Comparison of ENCODE assay signal across 2 cellular contexts in the genomic region with DNA sequence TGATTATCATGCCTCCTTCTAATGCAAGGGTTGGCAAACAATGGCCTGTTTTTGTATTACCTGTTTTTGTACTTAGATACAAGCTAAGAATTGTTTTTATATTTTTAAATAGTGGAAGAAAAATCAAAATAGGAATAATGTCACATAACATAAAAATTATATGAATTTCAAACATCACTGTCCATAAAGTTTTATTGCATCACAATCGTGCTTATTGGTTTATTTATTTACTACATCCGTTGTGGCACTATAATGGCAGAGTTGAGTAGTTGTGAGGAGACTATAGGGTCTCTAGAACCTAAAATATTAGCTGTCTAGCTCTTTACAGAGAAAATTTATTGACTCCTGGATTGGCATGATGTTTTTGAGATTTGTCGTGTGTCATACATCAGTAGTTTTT.
TF ChIP-seq lines count a peak whose summit lies in the region.

No MANE protein-coding gene starts in this region.

TF ChIP-seq in SK-N-SH, 30 proteins besides CTCF, POLR2A, EP300 and RAD21 (continued from another document):
- TF ChIP-seq EZH2phosphoT487 (IDR thresholded peaks at IDR 0.05; ENCODE audit: borderline replicate concordance, low read depth): no peak
- TF ChIP-seq, protein P1, sequence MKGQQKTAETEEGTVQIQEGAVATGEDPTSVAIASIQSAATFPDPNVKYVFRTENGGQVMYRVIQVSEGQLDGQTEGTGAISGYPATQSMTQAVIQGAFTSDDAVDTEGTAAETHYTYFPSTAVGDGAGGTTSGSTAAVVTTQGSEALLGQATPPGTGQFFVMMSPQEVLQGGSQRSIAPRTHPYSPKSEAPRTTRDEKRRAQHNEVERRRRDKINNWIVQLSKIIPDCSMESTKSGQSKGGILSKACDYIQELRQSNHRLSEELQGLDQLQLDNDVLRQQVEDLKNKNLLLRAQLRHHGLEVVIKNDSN (IDR thresholded peaks at IDR 0.05; ENCODE audit: borderline replicate concordance, low read depth): no peak
- TF ChIP-seq RCOR1 (IDR thresholded peaks at IDR 0.05; ENCODE audit: low read length): no peak

TF ChIP-seq in SK-N-SH treated with all-trans-retinoic acid at 6 μM for 48 hours, 23 proteins besides CTCF, POLR2A, EP300 and RAD21:
- TF ChIP-seq, protein P2, sequence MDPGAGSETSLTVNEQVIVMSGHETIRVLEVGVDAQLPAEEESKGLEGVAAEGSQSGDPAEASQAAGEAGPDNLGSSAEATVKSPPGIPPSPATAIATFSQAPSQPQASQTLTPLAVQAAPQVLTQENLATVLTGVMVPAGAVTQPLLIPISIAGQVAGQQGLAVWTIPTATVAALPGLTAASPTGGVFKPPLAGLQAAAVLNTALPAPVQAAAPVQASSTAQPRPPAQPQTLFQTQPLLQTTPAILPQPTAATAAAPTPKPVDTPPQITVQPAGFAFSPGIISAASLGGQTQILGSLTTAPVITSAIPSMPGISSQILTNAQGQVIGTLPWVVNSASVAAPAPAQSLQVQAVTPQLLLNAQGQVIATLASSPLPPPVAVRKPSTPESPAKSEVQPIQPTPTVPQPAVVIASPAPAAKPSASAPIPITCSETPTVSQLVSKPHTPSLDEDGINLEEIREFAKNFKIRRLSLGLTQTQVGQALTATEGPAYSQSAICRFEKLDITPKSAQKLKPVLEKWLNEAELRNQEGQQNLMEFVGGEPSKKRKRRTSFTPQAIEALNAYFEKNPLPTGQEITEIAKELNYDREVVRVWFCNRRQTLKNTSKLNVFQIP (CRISPR knock-in tag; IDR thresholded peaks at IDR 0.05; ENCODE audit: borderline replicate concordance, low read depth): no peak
- no peak for TF ChIP-seq OSR1 (CRISPR knock-in tag; IDR thresholded peaks at IDR 0.05)
- no peak for TF ChIP-seq ESRRG (CRISPR knock-in tag; IDR thresholded peaks at IDR 0.05)
- TF ChIP-seq PPARA (CRISPR knock-in tag; IDR thresholded peaks at IDR 0.05; ENCODE audit: borderline replicate concordance): no peak
- TF ChIP-seq SNAI2 (CRISPR knock-in tag; IDR thresholded peaks at IDR 0.05): no peak
- TF ChIP-seq CSDC2 (CRISPR knock-in tag; IDR thresholded peaks at IDR 0.05): no peak
- no peak for TF ChIP-seq ZFP3 (CRISPR knock-in tag; IDR thresholded peaks at IDR 0.05)
- TF ChIP-seq TOX (CRISPR knock-in tag; IDR thresholded peaks at IDR 0.05; ENCODE audit: borderline replicate concordance): no peak
- TF ChIP-seq, protein P3, sequence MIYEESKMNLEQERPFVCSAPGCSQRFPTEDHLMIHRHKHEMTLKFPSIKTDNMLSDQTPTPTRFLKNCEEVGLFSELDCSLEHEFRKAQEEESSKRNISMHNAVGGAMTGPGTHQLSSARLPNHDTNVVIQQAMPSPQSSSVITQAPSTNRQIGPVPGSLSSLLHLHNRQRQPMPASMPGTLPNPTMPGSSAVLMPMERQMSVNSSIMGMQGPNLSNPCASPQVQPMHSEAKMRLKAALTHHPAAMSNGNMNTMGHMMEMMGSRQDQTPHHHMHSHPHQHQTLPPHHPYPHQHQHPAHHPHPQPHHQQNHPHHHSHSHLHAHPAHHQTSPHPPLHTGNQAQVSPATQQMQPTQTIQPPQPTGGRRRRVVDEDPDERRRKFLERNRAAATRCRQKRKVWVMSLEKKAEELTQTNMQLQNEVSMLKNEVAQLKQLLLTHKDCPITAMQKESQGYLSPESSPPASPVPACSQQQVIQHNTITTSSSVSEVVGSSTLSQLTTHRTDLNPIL (CRISPR knock-in tag; IDR thresholded peaks at IDR 0.05; ENCODE audit: low read depth): no peak
- TF ChIP-seq TCF4 (CRISPR knock-in tag; IDR thresholded peaks at IDR 0.05; ENCODE audit: borderline replicate concordance): no peak
- no peak for TF ChIP-seq ZNF8 (CRISPR knock-in tag; IDR thresholded peaks at IDR 0.05)
- no peak for TF ChIP-seq ZNF565 (CRISPR knock-in tag; conservative IDR thresholded peaks at IDR 0.05; ENCODE audit: low read depth)
- TF ChIP-seq ZFP30 (CRISPR knock-in tag; IDR thresholded peaks at IDR 0.05): no peak
- TF ChIP-seq BACH2 (CRISPR knock-in tag; IDR thresholded peaks at IDR 0.05; ENCODE audit: borderline replicate concordance): no peak
- TF ChIP-seq, protein P4, sequence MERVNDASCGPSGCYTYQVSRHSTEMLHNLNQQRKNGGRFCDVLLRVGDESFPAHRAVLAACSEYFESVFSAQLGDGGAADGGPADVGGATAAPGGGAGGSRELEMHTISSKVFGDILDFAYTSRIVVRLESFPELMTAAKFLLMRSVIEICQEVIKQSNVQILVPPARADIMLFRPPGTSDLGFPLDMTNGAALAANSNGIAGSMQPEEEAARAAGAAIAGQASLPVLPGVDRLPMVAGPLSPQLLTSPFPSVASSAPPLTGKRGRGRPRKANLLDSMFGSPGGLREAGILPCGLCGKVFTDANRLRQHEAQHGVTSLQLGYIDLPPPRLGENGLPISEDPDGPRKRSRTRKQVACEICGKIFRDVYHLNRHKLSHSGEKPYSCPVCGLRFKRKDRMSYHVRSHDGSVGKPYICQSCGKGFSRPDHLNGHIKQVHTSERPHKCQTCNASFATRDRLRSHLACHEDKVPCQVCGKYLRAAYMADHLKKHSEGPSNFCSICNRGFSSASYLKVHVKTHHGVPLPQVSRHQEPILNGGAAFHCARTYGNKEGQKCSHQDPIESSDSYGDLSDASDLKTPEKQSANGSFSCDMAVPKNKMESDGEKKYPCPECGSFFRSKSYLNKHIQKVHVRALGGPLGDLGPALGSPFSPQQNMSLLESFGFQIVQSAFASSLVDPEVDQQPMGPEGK (CRISPR knock-in tag; IDR thresholded peaks at IDR 0.05; ENCODE audit: borderline replicate concordance): no peak
- TF ChIP-seq, protein P5, sequence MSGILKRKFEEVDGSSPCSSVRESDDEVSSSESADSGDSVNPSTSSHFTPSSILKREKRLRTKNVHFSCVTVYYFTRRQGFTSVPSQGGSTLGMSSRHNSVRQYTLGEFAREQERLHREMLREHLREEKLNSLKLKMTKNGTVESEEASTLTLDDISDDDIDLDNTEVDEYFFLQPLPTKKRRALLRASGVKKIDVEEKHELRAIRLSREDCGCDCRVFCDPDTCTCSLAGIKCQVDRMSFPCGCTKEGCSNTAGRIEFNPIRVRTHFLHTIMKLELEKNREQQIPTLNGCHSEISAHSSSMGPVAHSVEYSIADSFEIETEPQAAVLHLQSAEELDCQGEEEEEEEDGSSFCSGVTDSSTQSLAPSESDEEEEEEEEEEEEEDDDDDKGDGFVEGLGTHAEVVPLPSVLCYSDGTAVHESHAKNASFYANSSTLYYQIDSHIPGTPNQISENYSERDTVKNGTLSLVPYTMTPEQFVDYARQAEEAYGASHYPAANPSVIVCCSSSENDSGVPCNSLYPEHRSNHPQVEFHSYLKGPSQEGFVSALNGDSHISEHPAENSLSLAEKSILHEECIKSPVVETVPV (CRISPR knock-in tag; IDR thresholded peaks at IDR 0.05): no peak
- TF ChIP-seq ZC3H10 (CRISPR knock-in tag; IDR thresholded peaks at IDR 0.05): no peak
- no peak for TF ChIP-seq RARB (CRISPR knock-in tag; IDR thresholded peaks at IDR 0.05)
- no peak for TF ChIP-seq GLIS3 (CRISPR knock-in tag; IDR thresholded peaks at IDR 0.05)
- TF ChIP-seq ZNF70 (CRISPR knock-in tag; IDR thresholded peaks at IDR 0.05): no peak
